In genomic region chr22:19957445-19957844, GRCh38 we compare ENCODE assay signal across 23 cellular contexts. TPM values are rescaled to one million over a fixed set of nuclear protein-coding genes. Genes with fewer than 3 reads are reported as not detected.
DNase-seq lines count a peak whose midpoint lies in the region; FAIRE-seq and TF ChIP-seq lines count a peak whose summit lies in the region.
"Had no signal": no experiment of that assay in that cellular context is flagged by ENCODE, and none has a peak within 500 bp of the region (broad histone marks: within the 10 kb centered on the region; RNA-seq: fewer than 3 reads in every experiment).

No MANE protein-coding gene starts in this region.

- H3K36me3 ChIP-seq in BJ (ENCODE audit: control insufficient read depth, insufficient read depth, low read length), result peaks cover 7% of the 10 kb centered on the region
- H3K36me3 ChIP-seq in H7 (replicated peaks; ENCODE audit: control insufficient read depth, insufficient read depth, low read length), result no peaks in the 10 kb centered on the region
- H3K36me3 ChIP-seq in kidney (ENCODE audit: control insufficient read depth in 1 of 2, insufficient read depth in 2 of 2, low read length in 2 of 2), result no peaks in the 10 kb centered on the region
- peaks cover 0 to 7% (median 0%) of the 10 kb centered on the region in 4 donors for H3K36me3 ChIP-seq in esophagus muscularis mucosa
- H3K36me3 ChIP-seq: breast epithelium, upper lobe of left lung had no signal

- WGBS in esophagus muscularis mucosa, result 88% methylated on average over 9 of the region's 9 CpGs

- H3K9me3 ChIP-seq in kidney (ENCODE audit: control insufficient read depth in 1 of 2, low read length in 2 of 2) (no peaks in the 10 kb centered on the region), esophagus muscularis mucosa (no peaks in the 10 kb centered on the region)
- H3K9me3 ChIP-seq: BLaER1 treated with 17β-estradiol and CSF1 and Interleukin-3, amounts not matched to agents 10 nM and 100 nM; breast epithelium; left lung; upper lobe of left lung had no signal

- no peak overlapping the region for H3K4me3 ChIP-seq in BJ (ENCODE audit: low read depth, low read length)
- no peak overlapping the region for H3K4me3 ChIP-seq in H7 (ENCODE audit: insufficient read depth, low read depth, low read length)
- H3K4me3 ChIP-seq in astrocyte of the spinal cord (ENCODE audit: low read depth, low read length), result no peak overlapping the region
- no peak overlapping the region for H3K4me3 ChIP-seq in kidney (ENCODE audit: low read length in 2 of 2)
- no peak overlapping the region for H3K4me3 ChIP-seq in esophagus muscularis mucosa
- H3K4me3 ChIP-seq: BLaER1 treated with 17β-estradiol and CSF1 and Interleukin-3, amounts not matched to agents 10 nM and 100 nM; breast epithelium; left lung; SK-N-MC; upper lobe of left lung had no signal

- in situ Hi-C loops in astrocyte of the spinal cord (cut with HindIII; ENCODE audit: low sequenced_read_pairs), result no loop called here

- no peak for TF ChIP-seq EP300 in esophagus muscularis mucosa (IDR thresholded peaks at IDR 0.05)

- H3K9ac ChIP-seq in kidney (ENCODE audit: low read length in 2 of 2), result no peak overlapping the region
- H3K9ac ChIP-seq: BLaER1 treated with 17β-estradiol and CSF1 and Interleukin-3, amounts not matched to agents 10 nM and 100 nM; parathyroid adenoma had no signal

- H3K4me1 ChIP-seq in kidney (ENCODE audit: control insufficient read depth in 1 of 2, insufficient read depth in 1 of 2, low read depth in 1 of 2, low read length in 2 of 2) (peaks cover 10 to 23% of the 10 kb centered on the region in 2 donors), esophagus muscularis mucosa (peaks cover 41 to 58% (median 48%) of the 10 kb centered on the region in 4 donors)

- no peak for TF ChIP-seq POLR2A in esophagus muscularis mucosa (IDR thresholded peaks at IDR 0.05; ENCODE audit: low read depth)

- intact Hi-C loops in kidney (cut with DNase I) (no loop called here), esophagus muscularis mucosa (cut with DNase I) (no loop called here)

- no peak overlapping the region for H3K27ac ChIP-seq in kidney (ENCODE audit: low read depth in 2 of 2, low read length in 2 of 2)
- no peak overlapping the region for H3K27ac ChIP-seq in esophagus muscularis mucosa (replicated peaks in 1 of 4)
- H3K27ac ChIP-seq: breast epithelium, left lung, parathyroid adenoma, SK-N-MC had no signal

- POLR2A ChIA-PET in BJ (lab: Charles Lee), result no interaction called here

- CTCF ChIA-PET in BJ (lab: Yijun Ruan, JAX), result interaction anchor here (0.6 to 1.3 kb wide), 2 partner anchors 9 to 14 kb away, joined by 4 read pairs; no protein-coding TSS in a partner anchor

- no peak for DNase-seq in BJ (ENCODE audit: low read depth)
- DNase-seq in H7, result peak; percentile 55
- no peak for DNase-seq in astrocyte of the spinal cord (ENCODE audit: low read depth, low spot score)
- DNase-seq in kidney, result peak; percentile 64
- DNase-seq in NCI-H187 (lab: John Stamatoyannopoulos, UW), result no peak
- no peak for DNase-seq in hypothalamus (lab: John Stamatoyannopoulos, UW)
- DNase-seq in SHP77 treated with DMSO at 0.1 percent for 48 hours (lab: John Stamatoyannopoulos, UW), result no peak
- no peak for DNase-seq in esophagus muscularis mucosa (ENCODE audit: extremely low spot score)
- DNase-seq: activated CD4-positive, alpha-beta T cell treated with anti-CD3 and anti-CD28 coated beads, Interleukin-2, amount 10 ng/mL, durations not matched to agents 7 days and 5 days; activated naive CD4-positive, alpha-beta T cell treated with anti-CD3 and anti-CD28 coated beads, Interleukin-2, amount 50 U/mL, for 16 hours; activated T-cell treated with anti-CD3 and anti-CD28 coated beads, Interleukin-2, amount 50 U/mL, for 24 hours; DMS79; Kasumi-1; NCI-H146; NCI-H446; OCI-M1; stimulated activated naive CD4-positive, alpha-beta T cell; upper lobe of left lung had no signal

- no peak for FAIRE-seq in kidney (lab: Jason Lieb, UNC)

- TF ChIP-seq CTCF in BJ (IDR thresholded peaks at IDR 0.05; ENCODE audit: insufficient read depth, low read depth, low read length), result 0 out of 2 replicates have a peak, but pooled peaks have one; percentile 3
- peak; percentile 7 for TF ChIP-seq CTCF in astrocyte of the spinal cord (IDR thresholded peaks at IDR 0.05; ENCODE audit: low read depth, low read length)
- TF ChIP-seq CTCF in kidney (IDR thresholded peaks at IDR 0.05; ENCODE audit: borderline replicate concordance, extremely low read depth, insufficient read depth), result no peak
- TF ChIP-seq CTCF in esophagus muscularis mucosa (IDR thresholded peaks at IDR 0.05), result no peak

- H3K27me3 ChIP-seq in BJ (ENCODE audit: control insufficient read depth, insufficient read depth, low read length) (no peaks in the 10 kb centered on the region), H7 (ENCODE audit: control insufficient read depth, insufficient read depth, low read length) (no peaks in the 10 kb centered on the region), esophagus muscularis mucosa (no peaks in the 10 kb centered on the region)
- H3K27me3 ChIP-seq: BLaER1 treated with 17β-estradiol and CSF1 and Interleukin-3, amounts not matched to agents 10 nM and 100 nM; breast epithelium; left lung; upper lobe of left lung had no signal

RNA-seq across cellular contexts. Expression of gene TXNRD2, which starts 15.8 kb away (rescaled TPM):
- polyA plus RNA-seq in BJ (2011; rRNA removed) (16.0 and 28.5 TPM in 2 replicates), kidney (ENCODE audit: insufficient read depth, low read depth, low replicate concordance) (50.6 TPM)
- 16.2 and 16.5 TPM in 2 replicates for polyA minus RNA-seq in BJ (2011; rRNA and poly(A)+ RNA removed)
- 3.3 and 5.0 TPM in 2 replicates for total RNA-seq in H7 (2014; rRNA removed; shearing (Covaris generic))
- total RNA-seq in kidney (28.6 TPM), esophagus muscularis mucosa (10 to 100 TPM; 12.9 to 27.2 (median 23.9) TPM)

RNA-seq across cellular contexts. Expression of gene COMT, which starts 15.9 kb away (rescaled TPM):
- polyA plus RNA-seq in BJ (2011; rRNA removed) (146 and 332 TPM in 2 replicates), kidney (ENCODE audit: insufficient read depth, low read depth, low replicate concordance) (244 TPM)
- polyA minus RNA-seq in BJ (2011; rRNA and poly(A)+ RNA removed), result 58.9 and 97.0 TPM in 2 replicates
- 1.4 and 1.7 TPM in 2 replicates for total RNA-seq in H7 (2014; rRNA removed; shearing (Covaris generic))
- total RNA-seq in kidney (118 TPM), esophagus muscularis mucosa (100 to 1,000 TPM; 141 to 231 (median 196) TPM)

RNA-seq across cellular contexts. Expression of gene ARVCF, which starts 59.2 kb away (rescaled TPM):
- polyA plus RNA-seq in BJ (2011; rRNA removed), result 2.5 and 3.8 TPM in 2 replicates
- 2.9 and 4.7 TPM in 2 replicates for polyA minus RNA-seq in BJ (2011; rRNA and poly(A)+ RNA removed)
- 35.8 and 40.8 TPM in 2 replicates for total RNA-seq in H7 (2014; rRNA removed; shearing (Covaris generic))
- 21.9 TPM for total RNA-seq in kidney
- 16.0 TPM for polyA plus RNA-seq in kidney (ENCODE audit: insufficient read depth, low read depth, low replicate concordance)
- 10 to 100 TPM; 31.1 to 55.8 (median 44.6) TPM for total RNA-seq in esophagus muscularis mucosa

Comparison
In these comparisons a context has a peak if more than half of its experiments do, and no peak if none do; other contexts are left out.
1. DNase-seq: peak in H7 (single experiment) and kidney (single experiment); none in BJ (single experiment), astrocyte of the spinal cord (single experiment), NCI-H187 (0 of 2), hypothalamus (0 of 51), SHP77 treated with DMSO at 0.1 percent for 48 hours (single experiment) and esophagus muscularis mucosa (single experiment).
2. CTCF ChIP-seq: peak in BJ (single experiment) and astrocyte of the spinal cord (single experiment); none in kidney (single experiment) and esophagus muscularis mucosa (0 of 3).
3. RNA of gene COMT, which starts 15.9 kb away (total RNA-seq): 141 to 231 TPM in esophagus muscularis mucosa and 118 TPM in kidney (single experiment); 1.4 to 1.7 TPM in H7; every median in the first group is over 10 times any median in the second.